ENCODE assay signal across 1 cellular context in the genomic region with DNA sequence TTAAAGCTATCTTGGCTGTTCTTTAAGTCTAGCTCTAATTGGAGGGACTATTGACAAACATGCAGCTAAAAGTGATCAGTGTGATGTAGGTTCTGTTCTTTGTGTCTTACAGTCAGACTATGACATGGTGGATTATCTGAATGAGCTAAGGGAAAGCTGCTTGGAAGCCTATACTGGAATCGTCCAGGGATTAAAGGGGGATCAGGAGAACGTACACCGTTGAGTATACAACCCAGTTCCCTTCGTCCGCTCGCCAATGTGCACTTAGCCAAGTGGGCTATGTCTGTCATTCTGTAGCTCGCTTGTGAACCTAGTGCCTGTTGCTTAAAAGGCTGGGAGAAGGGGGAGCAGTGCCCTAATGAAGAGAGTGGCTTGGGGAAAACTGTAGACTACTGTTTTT.
TF ChIP-seq lines count a peak whose summit lies in the region.

No MANE protein-coding gene starts in this region.

TF ChIP-seq in WTC11, 78 proteins besides CTCF, POLR2A, EP300 and RAD21 (continued from another document):
- TF ChIP-seq, protein P1, sequence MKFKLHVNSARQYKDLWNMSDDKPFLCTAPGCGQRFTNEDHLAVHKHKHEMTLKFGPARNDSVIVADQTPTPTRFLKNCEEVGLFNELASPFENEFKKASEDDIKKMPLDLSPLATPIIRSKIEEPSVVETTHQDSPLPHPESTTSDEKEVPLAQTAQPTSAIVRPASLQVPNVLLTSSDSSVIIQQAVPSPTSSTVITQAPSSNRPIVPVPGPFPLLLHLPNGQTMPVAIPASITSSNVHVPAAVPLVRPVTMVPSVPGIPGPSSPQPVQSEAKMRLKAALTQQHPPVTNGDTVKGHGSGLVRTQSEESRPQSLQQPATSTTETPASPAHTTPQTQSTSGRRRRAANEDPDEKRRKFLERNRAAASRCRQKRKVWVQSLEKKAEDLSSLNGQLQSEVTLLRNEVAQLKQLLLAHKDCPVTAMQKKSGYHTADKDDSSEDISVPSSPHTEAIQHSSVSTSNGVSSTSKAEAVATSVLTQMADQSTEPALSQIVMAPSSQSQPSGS (CRISPR knock-in tag; IDR thresholded peaks at IDR 0.05; ENCODE audit: borderline replicate concordance, low read depth) = no peak
- TF ChIP-seq NR3C1 (CRISPR knock-in tag; conservative IDR thresholded peaks at IDR 0.05; ENCODE audit: low read depth) (no peak), NR2C2 (CRISPR knock-in tag; IDR thresholded peaks at IDR 0.05) (no peak), ZNF263 (CRISPR knock-in tag; IDR thresholded peaks at IDR 0.05; ENCODE audit: low read depth) (no peak), IRF2 (CRISPR knock-in tag; IDR thresholded peaks at IDR 0.05; ENCODE audit: borderline replicate concordance, low read depth) (no peak), ZNF121 (CRISPR knock-in tag; IDR thresholded peaks at IDR 0.05) (no peak)
- TF ChIP-seq, protein P2, sequence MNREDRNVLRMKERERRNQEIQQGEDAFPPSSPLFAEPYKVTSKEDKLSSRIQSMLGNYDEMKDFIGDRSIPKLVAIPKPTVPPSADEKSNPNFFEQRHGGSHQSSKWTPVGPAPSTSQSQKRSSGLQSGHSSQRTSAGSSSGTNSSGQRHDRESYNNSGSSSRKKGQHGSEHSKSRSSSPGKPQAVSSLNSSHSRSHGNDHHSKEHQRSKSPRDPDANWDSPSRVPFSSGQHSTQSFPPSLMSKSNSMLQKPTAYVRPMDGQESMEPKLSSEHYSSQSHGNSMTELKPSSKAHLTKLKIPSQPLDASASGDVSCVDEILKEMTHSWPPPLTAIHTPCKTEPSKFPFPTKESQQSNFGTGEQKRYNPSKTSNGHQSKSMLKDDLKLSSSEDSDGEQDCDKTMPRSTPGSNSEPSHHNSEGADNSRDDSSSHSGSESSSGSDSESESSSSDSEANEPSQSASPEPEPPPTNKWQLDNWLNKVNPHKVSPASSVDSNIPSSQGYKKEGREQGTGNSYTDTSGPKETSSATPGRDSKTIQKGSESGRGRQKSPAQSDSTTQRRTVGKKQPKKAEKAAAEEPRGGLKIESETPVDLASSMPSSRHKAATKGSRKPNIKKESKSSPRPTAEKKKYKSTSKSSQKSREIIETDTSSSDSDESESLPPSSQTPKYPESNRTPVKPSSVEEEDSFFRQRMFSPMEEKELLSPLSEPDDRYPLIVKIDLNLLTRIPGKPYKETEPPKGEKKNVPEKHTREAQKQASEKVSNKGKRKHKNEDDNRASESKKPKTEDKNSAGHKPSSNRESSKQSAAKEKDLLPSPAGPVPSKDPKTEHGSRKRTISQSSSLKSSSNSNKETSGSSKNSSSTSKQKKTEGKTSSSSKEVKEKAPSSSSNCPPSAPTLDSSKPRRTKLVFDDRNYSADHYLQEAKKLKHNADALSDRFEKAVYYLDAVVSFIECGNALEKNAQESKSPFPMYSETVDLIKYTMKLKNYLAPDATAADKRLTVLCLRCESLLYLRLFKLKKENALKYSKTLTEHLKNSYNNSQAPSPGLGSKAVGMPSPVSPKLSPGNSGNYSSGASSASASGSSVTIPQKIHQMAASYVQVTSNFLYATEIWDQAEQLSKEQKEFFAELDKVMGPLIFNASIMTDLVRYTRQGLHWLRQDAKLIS (CRISPR knock-in tag; IDR thresholded peaks at IDR 0.05; ENCODE audit: borderline replicate concordance) = no peak
- TF ChIP-seq, protein P3, sequence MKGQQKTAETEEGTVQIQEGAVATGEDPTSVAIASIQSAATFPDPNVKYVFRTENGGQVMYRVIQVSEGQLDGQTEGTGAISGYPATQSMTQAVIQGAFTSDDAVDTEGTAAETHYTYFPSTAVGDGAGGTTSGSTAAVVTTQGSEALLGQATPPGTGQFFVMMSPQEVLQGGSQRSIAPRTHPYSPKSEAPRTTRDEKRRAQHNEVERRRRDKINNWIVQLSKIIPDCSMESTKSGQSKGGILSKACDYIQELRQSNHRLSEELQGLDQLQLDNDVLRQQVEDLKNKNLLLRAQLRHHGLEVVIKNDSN (CRISPR knock-in tag; IDR thresholded peaks at IDR 0.05) = no peak
- TF ChIP-seq, protein P4, sequence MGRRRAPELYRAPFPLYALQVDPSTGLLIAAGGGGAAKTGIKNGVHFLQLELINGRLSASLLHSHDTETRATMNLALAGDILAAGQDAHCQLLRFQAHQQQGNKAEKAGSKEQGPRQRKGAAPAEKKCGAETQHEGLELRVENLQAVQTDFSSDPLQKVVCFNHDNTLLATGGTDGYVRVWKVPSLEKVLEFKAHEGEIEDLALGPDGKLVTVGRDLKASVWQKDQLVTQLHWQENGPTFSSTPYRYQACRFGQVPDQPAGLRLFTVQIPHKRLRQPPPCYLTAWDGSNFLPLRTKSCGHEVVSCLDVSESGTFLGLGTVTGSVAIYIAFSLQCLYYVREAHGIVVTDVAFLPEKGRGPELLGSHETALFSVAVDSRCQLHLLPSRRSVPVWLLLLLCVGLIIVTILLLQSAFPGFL (CRISPR knock-in tag; IDR thresholded peaks at IDR 0.05; ENCODE audit: borderline replicate concordance) = no peak
- TF ChIP-seq, protein P5, sequence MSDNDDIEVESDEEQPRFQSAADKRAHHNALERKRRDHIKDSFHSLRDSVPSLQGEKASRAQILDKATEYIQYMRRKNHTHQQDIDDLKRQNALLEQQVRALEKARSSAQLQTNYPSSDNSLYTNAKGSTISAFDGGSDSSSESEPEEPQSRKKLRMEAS (CRISPR knock-in tag; IDR thresholded peaks at IDR 0.05) = no peak
- TF ChIP-seq, protein P6, sequence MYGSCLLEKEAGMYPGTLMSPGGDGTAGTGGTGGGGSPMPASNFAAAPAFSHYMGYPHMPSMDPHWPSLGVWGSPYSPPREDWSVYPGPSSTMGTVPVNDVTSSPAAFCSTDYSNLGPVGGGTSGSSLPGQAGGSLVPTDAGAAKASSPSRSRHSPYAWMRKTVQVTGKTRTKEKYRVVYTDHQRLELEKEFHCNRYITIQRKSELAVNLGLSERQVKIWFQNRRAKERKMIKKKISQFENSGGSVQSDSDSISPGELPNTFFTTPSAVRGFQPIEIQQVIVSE (CRISPR knock-in tag; IDR thresholded peaks at IDR 0.05; ENCODE audit: borderline replicate concordance) = no peak
